In the genomic region with DNA sequence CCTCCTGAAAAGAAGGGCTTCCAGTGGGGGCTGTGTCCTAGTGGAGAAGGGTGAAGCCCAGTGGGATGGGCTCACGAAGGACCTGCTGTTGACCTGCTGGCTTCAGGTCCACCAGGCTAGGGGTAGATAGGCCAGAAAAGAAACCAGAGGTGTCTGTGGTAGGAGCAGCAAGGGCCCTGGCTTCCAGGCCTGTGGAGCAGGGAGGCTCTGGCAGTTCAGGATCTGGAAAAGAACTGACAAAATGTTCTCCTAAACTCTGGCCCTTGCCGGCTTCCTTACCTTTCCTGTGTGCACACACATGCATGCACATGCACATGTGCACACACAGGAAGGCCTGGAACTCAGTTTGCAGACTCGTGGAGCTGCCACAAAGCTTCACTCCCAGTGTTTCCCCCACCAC, we compare ENCODE assay signal across 14 cellular contexts. TPM values are rescaled to one million over a fixed set of nuclear protein-coding genes. Genes with fewer than 3 reads are reported as not detected.
DNase-seq lines count a peak whose midpoint lies in the region; ATAC-seq and TF ChIP-seq lines count a peak whose summit lies in the region.
"Had no signal": no experiment of that assay in that cellular context is flagged by ENCODE, and none has a peak within 500 bp of the region (broad histone marks: within the 10 kb centered on the region; RNA-seq: fewer than 3 reads in every experiment).

No MANE protein-coding gene starts in this region.

- no peaks in the 10 kb centered on the region for H3K4me1 ChIP-seq in CD4-positive, CD25-positive, alpha-beta regulatory T cell (ENCODE audit: control insufficient read depth, insufficient read depth, low read length, poor library complexity, severe bottlenecking)
- peaks cover 0 to 94% (median 38%) of the 10 kb centered on the region in 4 donors for H3K4me1 ChIP-seq in right lobe of liver

- H3K9me3 ChIP-seq in CD4-positive, CD25-positive, alpha-beta regulatory T cell (ENCODE audit: control insufficient read depth in 2 of 2, low read length in 2 of 2), result no peaks in the 10 kb centered on the region
- H3K9me3 ChIP-seq in right lobe of liver, result no peaks in the 10 kb centered on the region

- H3K4me3 ChIP-seq in CD4-positive, CD25-positive, alpha-beta regulatory T cell (ENCODE audit: low read depth, low read length), result no peak overlapping the region
- H3K4me3 ChIP-seq in right lobe of liver (no peak overlapping the region), skin epidermis (no peak overlapping the region)

- peaks cover 10 to 34% (median 23%) of the 10 kb centered on the region in 4 donors for H3K4me1 Mint-ChIP-seq in CD4-positive, CD25-positive, alpha-beta regulatory T cell
- H3K4me1 Mint-ChIP-seq in brain, result peaks cover 67% of the 10 kb centered on the region

- TF ChIP-seq CTCF in brain (conservative IDR thresholded peaks at IDR 0.05) (no peak), right lobe of liver (IDR thresholded peaks at IDR 0.05) (no peak)

- H3K36me3 ChIP-seq in CD4-positive, CD25-positive, alpha-beta regulatory T cell (ENCODE audit: control insufficient read depth, insufficient read depth, low read length), result peaks cover 14% of the 10 kb centered on the region
- peaks cover 0 to 5% (median 0%) of the 10 kb centered on the region in 4 donors for H3K36me3 ChIP-seq in right lobe of liver

- H3K27ac ChIP-seq in CD4-positive, CD25-positive, alpha-beta regulatory T cell (ENCODE audit: insufficient read depth, low read length, poor library complexity, severe bottlenecking), result no peak overlapping the region
- H3K27ac ChIP-seq in right lobe of liver (peak overlapping the region; percentile 87 to 91 (median 89)), skin epidermis (peak overlapping the region in 18 of 21 experiments; percentile 3 to 88 (median 72))

- no peak for ATAC-seq in CD4-positive, CD25-positive, alpha-beta regulatory T cell (ENCODE audit: low read depth in 2 of 2)
- ATAC-seq in right lobe of liver, result no peak
- ATAC-seq: activated CD4-positive, alpha-beta T cell treated with anti-CD3 and anti-CD28 coated beads for 36 hours had no signal

- 20% methylated on average over 1 of the region's 3 CpGs for WGBS in right lobe of liver (ENCODE audit: insufficient coverage, low coverage, low lambda C conversion rate, missing lambda C conversion rate)

- H3K27ac Mint-ChIP-seq in CD4-positive, CD25-positive, alpha-beta regulatory T cell, result peak overlapping the region; percentile 14 to 75 (median 55)
- H3K27ac Mint-ChIP-seq in brain, result peak overlapping the region in 3 of 5 experiments; percentile 36 to 89 (median 83)

- no peaks in the 10 kb centered on the region for H3K27me3 ChIP-seq in CD4-positive, CD25-positive, alpha-beta regulatory T cell (ENCODE audit: control insufficient read depth, insufficient read depth, low read length)
- no peaks in the 10 kb centered on the region for H3K27me3 ChIP-seq in right lobe of liver

- no peak overlapping the region for H3K4me3 Mint-ChIP-seq in CD4-positive, CD25-positive, alpha-beta regulatory T cell
- H3K4me3 Mint-ChIP-seq in brain, result no peak overlapping the region
- H3K4me3 Mint-ChIP-seq: activated CD4-positive, alpha-beta T cell treated with anti-CD3 and anti-CD28 coated beads for 36 hours; activated naive CD8-positive, alpha-beta T cell treated with anti-CD3 and anti-CD28 coated beads for 36 hours had no signal

- intact Hi-C loops in right lobe of liver (cut with DNase I), result no loop called here

- H3K27me3 Mint-ChIP-seq in CD4-positive, CD25-positive, alpha-beta regulatory T cell, result no peaks in the 10 kb centered on the region
- H3K27me3 Mint-ChIP-seq in brain, result no peaks in the 10 kb centered on the region
- H3K27me3 Mint-ChIP-seq: activated CD4-positive, alpha-beta T cell treated with anti-CD3 and anti-CD28 coated beads for 36 hours; activated naive CD8-positive, alpha-beta T cell treated with anti-CD3 and anti-CD28 coated beads for 36 hours had no signal

- H3K36me3 Mint-ChIP-seq in CD4-positive, CD25-positive, alpha-beta regulatory T cell, result peaks cover 27% of the 10 kb centered on the region
- peaks cover 54% of the 10 kb centered on the region for H3K36me3 Mint-ChIP-seq in brain

- H3K9me3 Mint-ChIP-seq in CD4-positive, CD25-positive, alpha-beta regulatory T cell, result no peaks in the 10 kb centered on the region
- H3K9me3 Mint-ChIP-seq in brain, result no peaks in the 10 kb centered on the region

- no peak for TF ChIP-seq POLR2A in right lobe of liver (IDR thresholded peaks at IDR 0.05)

- DNase-seq in CD4-positive, CD25-positive, alpha-beta regulatory T cell, result no peak
- DNase-seq in right lobe of liver (peak in 1 of 3 donors; percentile 54), NCI-H774 (lab: John Stamatoyannopoulos, UW) (no peak), NCI-H1417 (lab: John Stamatoyannopoulos, UW) (no peak), iPS-NIHi7 (ENCODE audit: extremely low spot score) (no peak)
- DNase-seq in activated CD4-positive, alpha-beta T cell treated with anti-CD3 and anti-CD28 coated beads for 1 hour, result no peak
- DNase-seq: activated CD4-positive, alpha-beta T cell treated with anti-CD3 and anti-CD28 coated beads for 36 hours; activated naive CD8-positive, alpha-beta T cell treated with anti-CD3 and anti-CD28 coated beads for 36 hours; NCI-H2081; NCI-H748 treated with DMSO at 0.1 percent for 48 hours; stimulated activated naive CD4-positive, alpha-beta T cell treated with Interleukin-2 at 50 U/mL for 16 hours; T-helper 2 cell had no signal

RNA-seq across cellular contexts. Expression of gene ABHD2, which starts 49.7 kb away (rescaled TPM):
- 67.8 TPM for total RNA-seq in CD4-positive, CD25-positive, alpha-beta regulatory T cell
- polyA plus RNA-seq in CD4-positive, CD25-positive, alpha-beta regulatory T cell, result 10 to 100 TPM; 18.7 to 30.2 (median 21.2) TPM
- polyA plus RNA-seq in brain (ENCODE audit: insufficient read depth, low read depth, low replicate concordance), result 82.7 TPM
- 100 to 1,000 TPM; 136 to 392 (median 315) TPM for total RNA-seq in right lobe of liver
